Comparison of ENCODE assay signal across 19 cellular contexts in the genomic region with DNA sequence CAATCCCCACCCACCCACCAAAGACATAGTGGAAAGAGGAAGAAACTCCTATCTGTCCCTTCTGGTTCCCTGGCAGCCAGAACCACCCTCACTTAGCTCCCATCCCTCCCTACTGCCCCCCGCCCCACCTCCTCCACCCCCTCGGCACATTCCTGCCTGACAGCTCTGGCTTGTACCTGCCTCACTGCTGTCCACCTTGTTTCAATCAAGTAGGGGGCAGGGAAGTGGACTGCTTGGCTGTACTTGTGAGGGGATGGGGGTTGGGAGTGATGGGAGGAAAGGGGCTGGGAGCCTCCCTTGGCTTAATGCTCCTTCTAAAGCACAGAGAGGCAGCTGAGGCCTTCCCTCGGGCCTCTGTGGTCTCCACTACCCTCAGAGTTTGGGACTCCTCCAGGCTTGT. TPM values are rescaled to one million over a fixed set of nuclear protein-coding genes. Genes with fewer than 3 reads are reported as not detected.
"Had no signal": no experiment of that assay in that cellular context is flagged by ENCODE, and none has a peak within 500 bp of the region (broad histone marks: within the 10 kb centered on the region; RNA-seq: fewer than 3 reads in every experiment).

No MANE protein-coding gene starts in this region.

- H3K9me3 Mint-ChIP-seq: activated CD4-positive, alpha-beta T cell treated with anti-CD3 and anti-CD28 coated beads, Interleukin-2, amount 10 ng/mL, durations not matched to agents 7 days and 5 days; activated T-cell treated with anti-CD3 and anti-CD28 coated beads, Interleukin-2, amount 50 U/mL, for 72 hours; T-helper 2 cell treated with Interferon-gamma antibody and Interleukin-4, amounts not matched to agents 5 μg/mL and 100 μg/mL, for 36 hours had no signal

- H3K4me3 ChIP-seq: body of pancreas, mucosa of descending colon had no signal

- H3K27ac Mint-ChIP-seq: activated CD4-positive, alpha-beta T cell treated with anti-CD3 and anti-CD28 coated beads, Interleukin-2, amount 10 ng/mL, durations not matched to agents 7 days and 5 days; activated naive CD8-positive, alpha-beta T cell; activated T-cell treated with anti-CD3 and anti-CD28 coated beads, Interleukin-2, amount 50 U/mL, for 72 hours; T-helper 2 cell treated with Interferon-gamma antibody and Interleukin-4, amounts not matched to agents 5 μg/mL and 100 μg/mL, for 36 hours had no signal

- FAIRE-seq: endothelial cell of umbilical vein, small intestine, urothelium cell line had no signal

- H3K4me1 ChIP-seq: body of pancreas had no signal

- H3K27me3 Mint-ChIP-seq: activated CD4-positive, alpha-beta T cell treated with anti-CD3 and anti-CD28 coated beads, Interleukin-2, amount 10 ng/mL, durations not matched to agents 7 days and 5 days; activated naive CD8-positive, alpha-beta T cell; naive thymus-derived CD8-positive, alpha-beta T cell had no signal

- H3K27me3 ChIP-seq: body of pancreas had no signal

- H3K9me3 ChIP-seq: body of pancreas, mucosa of descending colon had no signal

- DNase-seq: activated CD4-positive, alpha-beta T cell treated with anti-CD3 and anti-CD28 coated beads, Interleukin-2, amount 10 ng/mL, durations not matched to agents 7 days and 5 days; activated CD8-positive, alpha-beta memory T cell treated with anti-CD3 and anti-CD28 coated beads, Interleukin-2, amount 50 U/mL, for 48 hours; activated gamma-delta T cell; activated T-cell treated with anti-CD3 and anti-CD28 coated beads, Interleukin-2, amount 50 U/mL, for 72 hours; amniotic stem cell; body of pancreas; effector CD8-positive, alpha-beta T cell; foreskin fibroblast; mammary epithelial cell; mucosa of descending colon; naive thymus-derived CD8-positive, alpha-beta T cell; nucleus accumbens; posterior cingulate gyrus; small intestine; stimulated activated naive CD8-positive, alpha-beta T cell treated with anti-CD3 and anti-CD28 coated beads, Interleukin-15, Interleukin-2, amounts not matched to agents 100 U/mL and 50 U/mL, for 24 hours had no signal

- H3K4me3 Mint-ChIP-seq: activated CD4-positive, alpha-beta T cell treated with anti-CD3 and anti-CD28 coated beads, Interleukin-2, amount 10 ng/mL, durations not matched to agents 7 days and 5 days; activated naive CD8-positive, alpha-beta T cell; activated T-cell treated with anti-CD3 and anti-CD28 coated beads, Interleukin-2, amount 50 U/mL, for 72 hours; naive thymus-derived CD8-positive, alpha-beta T cell; T-helper 2 cell treated with Interferon-gamma antibody and Interleukin-4, amounts not matched to agents 5 μg/mL and 100 μg/mL, for 36 hours had no signal

- H3K27ac ChIP-seq: body of pancreas had no signal

RNA-seq across cellular contexts. Expression of a gene that starts 23.7 kb away (rescaled TPM):
- total RNA-seq: activated CD4-positive, alpha-beta T cell treated with anti-CD3 and anti-CD28 coated beads, Interleukin-2, amount 10 ng/mL, durations not matched to agents 7 days and 5 days had no signal
